8 cellular contexts compared by ENCODE assay signal in genomic region chr2:167550448-167550847, GRCh38.
A peak's percentile ranks its signal among the peaks of the same experiment; 100 is the strongest.
DNase-seq lines count a peak whose midpoint lies in the region; ATAC-seq and TF ChIP-seq lines count a peak whose summit lies in the region.

No MANE protein-coding gene starts in this region.

- TF ChIP-seq CTCF in heart right ventricle (IDR thresholded peaks at IDR 0.05) (peak in 7 of 9 donors; percentile 12 to 42 (median 40)), epithelial cell of esophagus (IDR thresholded peaks at IDR 0.05; ENCODE audit: insufficient read depth, low read depth, low read length, missing control alignments) (peak; percentile 44)

- no peaks in the 10 kb centered on the region for H3K27me3 ChIP-seq in heart right ventricle

- intact Hi-C loops in heart right ventricle (cut with DNase I) (no loop called here), Right ventricle myocardium inferior (cut with DNase I) (loop anchor here (10.0 kb wide), 1 partner anchor 286 kb away; no protein-coding TSS in a partner anchor)

- no peaks in the 10 kb centered on the region for H3K9me3 ChIP-seq in heart right ventricle

- H3K4me1 ChIP-seq in heart right ventricle = no peaks in the 10 kb centered on the region

- no peak overlapping the region for H3K4me3 Mint-ChIP-seq in activated CD4-positive, alpha-beta T cell treated with anti-CD3 and anti-CD28 coated beads, Interleukin-2, amount 10 ng/mL, durations not matched to agents 7 days and 5 days

- no peak overlapping the region for H3K27ac Mint-ChIP-seq in activated CD4-positive, alpha-beta T cell treated with anti-CD3 and anti-CD28 coated beads, Interleukin-2, amount 10 ng/mL, durations not matched to agents 7 days and 5 days

- H3K4me3 ChIP-seq in heart right ventricle = no peak overlapping the region
- no peak overlapping the region for H3K4me3 ChIP-seq in epithelial cell of esophagus (ENCODE audit: low read length)

- DNase-seq in heart right ventricle = no peak
- DNase-seq in Right ventricle myocardium inferior (ENCODE audit: missing footprints) = no peak
- DNase-seq in NCI-H460 (ENCODE audit: extremely low read depth, low read depth) = peak; percentile 5
- peak; percentile 27 for DNase-seq in epithelial cell of esophagus (ENCODE audit: low read depth)
- no peak for DNase-seq in activated CD4-positive, alpha-beta T cell treated with anti-CD3 and anti-CD28 coated beads, Interleukin-2, amount 10 ng/mL, durations not matched to agents 7 days and 5 days
- no peak for DNase-seq in SKM-1 (lab: John Stamatoyannopoulos, UW; ENCODE audit: unreplicated experiment)

- ATAC-seq in heart right ventricle (no peak), Right ventricle myocardium inferior (no peak), HG03280 (IDR thresholded peaks at IDR 0.05; ENCODE audit: unreplicated experiment) (no peak), HG02884 (IDR thresholded peaks at IDR 0.05; ENCODE audit: unreplicated experiment) (no peak)

- CTCF ChIA-PET in activated CD4-positive, alpha-beta T cell treated with anti-CD3 and anti-CD28 coated beads, Interleukin-2, amount 10 ng/mL, durations not matched to agents 7 days and 5 days (lab: Charles Lee) = no interaction called here

- no peaks in the 10 kb centered on the region for H3K36me3 ChIP-seq in heart right ventricle

- H3K9me3 Mint-ChIP-seq in activated CD4-positive, alpha-beta T cell treated with anti-CD3 and anti-CD28 coated beads, Interleukin-2, amount 10 ng/mL, durations not matched to agents 7 days and 5 days = no peaks in the 10 kb centered on the region

- POLR2A ChIA-PET in activated CD4-positive, alpha-beta T cell treated with anti-CD3 and anti-CD28 coated beads, Interleukin-2, amount 10 ng/mL, durations not matched to agents 7 days and 5 days (lab: Charles Lee) = no interaction called here

- H3K36me3 Mint-ChIP-seq in activated CD4-positive, alpha-beta T cell treated with anti-CD3 and anti-CD28 coated beads, Interleukin-2, amount 10 ng/mL, durations not matched to agents 7 days and 5 days (ENCODE audit: low read depth) = no peaks in the 10 kb centered on the region

- H3K27me3 Mint-ChIP-seq in activated CD4-positive, alpha-beta T cell treated with anti-CD3 and anti-CD28 coated beads, Interleukin-2, amount 10 ng/mL, durations not matched to agents 7 days and 5 days = no peaks in the 10 kb centered on the region

- H3K27ac ChIP-seq in heart right ventricle = no peak overlapping the region

- H3K4me1 Mint-ChIP-seq in activated CD4-positive, alpha-beta T cell treated with anti-CD3 and anti-CD28 coated beads, Interleukin-2, amount 10 ng/mL, durations not matched to agents 7 days and 5 days = no peaks in the 10 kb centered on the region

- 92 to 93% methylated on average over 1 of the region's 1 CpG for WGBS in heart right ventricle, 2 donors

Comparison
In these comparisons a context has a peak if more than half of its experiments do, and no peak if none do; other contexts are left out.
1. DNase-seq: peak in NCI-H460 (single experiment) and epithelial cell of esophagus (single experiment); none in heart right ventricle (0 of 2), Right ventricle myocardium inferior (single experiment), activated CD4-positive, alpha-beta T cell treated with anti-CD3 and anti-CD28 coated beads, Interleukin-2, amount 10 ng/mL, durations not matched to agents 7 days and 5 days (single experiment) and SKM-1 (single experiment).